ENCODE assay signal across 1 cellular context in genomic region chr11:66467756-66468155, GRCh38.
A peak's percentile ranks its signal among the peaks of the same experiment; 100 is the strongest.
TF ChIP-seq lines count a peak whose summit lies in the region.

No MANE protein-coding gene starts in this region.

TF ChIP-seq in K562, 482 proteins besides CTCF, POLR2A, EP300 and RAD21:
- TF ChIP-seq SPI1 (IDR thresholded peaks at IDR 0.05; ENCODE audit: borderline replicate concordance, low read depth, low read length) (peak; percentile 26; the same call in 1 of the 2 replicates), ZNF146 (CRISPR knock-in tag; IDR thresholded peaks at IDR 0.05; ENCODE audit: unreplicated experiment) (no peak), RFX1 (IDR thresholded peaks at IDR 0.05) (peak; percentile 68)
